In the genomic region with DNA sequence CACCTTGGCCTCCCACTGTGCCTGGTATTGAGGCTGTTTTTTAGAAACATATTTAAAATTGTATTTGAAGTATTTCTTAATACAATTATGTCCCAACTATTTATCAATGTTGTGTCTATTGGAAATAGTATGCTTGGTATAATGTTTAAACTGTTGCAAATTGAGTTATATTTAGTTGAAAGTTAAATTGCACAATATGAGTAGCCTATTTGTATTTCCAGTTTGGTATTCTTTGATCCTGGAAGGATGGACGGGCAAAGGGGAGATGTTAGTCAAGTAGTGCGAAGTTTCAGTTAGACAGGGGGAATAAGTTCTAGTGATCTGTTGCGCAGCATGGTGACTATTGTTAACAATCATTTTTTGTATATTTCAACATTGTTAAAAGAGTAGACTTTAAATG, we compare ENCODE assay signal across 35 cellular contexts.
"Had no signal": no experiment of that assay in that cellular context is flagged by ENCODE, and none has a peak within 500 bp of the region (broad histone marks: within the 10 kb centered on the region; RNA-seq: fewer than 3 reads in every experiment).

No MANE protein-coding gene starts in this region.

- H3K9me3 ChIP-seq: MG63 had no signal

- H3K4me3 ChIP-seq: MG63 had no signal

- H3K27me3 ChIP-seq: MG63 had no signal

- DNase-seq: Kasumi-1, MG63, MM.1S, MV-4-11, NCI-H1048, NCI-H1092, NCI-H1092 treated with DMSO at 0.1 percent for 48 hours, NCI-H1105, NCI-H1105 treated with DMSO at 0.1 percent for 48 hours, NCI-H1417, NCI-H1417 treated with DMSO at 0.1 percent for 48 hours, NCI-H1436, NCI-H1436 treated with DMSO at 0.1 percent for 48 hours, NCI-H146, NCI-H1694, NCI-H1694 treated with DMSO at 0.1 percent for 48 hours, NCI-H187, NCI-H187 treated with DMSO at 0.1 percent for 48 hours, NCI-H1930, NCI-H2029, NCI-H2029 treated with DMSO at 0.1 percent for 48 hours, NCI-H2081, NCI-H2081 treated with DMSO at 0.1 percent for 48 hours, NCI-H2107, NCI-H2171, NCI-H2171 treated with DMSO at 0.1 percent for 48 hours, NCI-H2227 treated with DMSO at 0.1 percent for 48 hours, NCI-H226, NCI-H345, NCI-H446, NCI-H446 treated with DMSO at 0.1 percent for 48 hours, NCI-H510A, NCI-H510A treated with DMSO at 0.1 percent for 48 hours, NCI-H524, NCI-H524 treated with DMSO at 0.1 percent for 48 hours had no signal

- H3K36me3 ChIP-seq: MG63 had no signal
